Comparison of ENCODE assay signal across 14 cellular contexts in genomic region chr13:66805657-66806056, GRCh38.
A peak's percentile ranks its signal among the peaks of the same experiment; 100 is the strongest.
DNase-seq lines count a peak whose midpoint lies in the region; TF ChIP-seq lines count a peak whose summit lies in the region.
"Had no signal": no experiment of that assay in that cellular context is flagged by ENCODE, and none has a peak within 500 bp of the region (broad histone marks: within the 10 kb centered on the region; RNA-seq: fewer than 3 reads in every experiment).

No MANE protein-coding gene starts in this region.

- H3K4me3 ChIP-seq in osteoblast (ENCODE audit: insufficient read depth, low read length) (no peak overlapping the region), BE2C (ENCODE audit: low read depth, low read length) (no peak overlapping the region)
- H3K4me3 ChIP-seq: BLaER1, GM23338, smooth muscle cell had no signal

- DNase-seq in H4 (ENCODE audit: low spot score) (peak; percentile 7), NCI-H2029 treated with DMSO at 0.1 percent for 48 hours (lab: John Stamatoyannopoulos, UW) (peak; percentile 21), cerebellar cortex (ENCODE audit: low spot score) (peak; percentile 24), medulla oblongata (ENCODE audit: extremely low spot score) (peak; percentile 28), osteoblast (ENCODE audit: insufficient read length, low spot score, missing footprints) (no peak), BE2C (no peak), 8988T (no peak)
- no peak for DNase-seq in activated effector memory CD4-positive, alpha-beta T cell treated with Interleukin-2 at 50 U/mL for 16 hours
- DNase-seq: DMS79; stimulated activated naive CD4-positive, alpha-beta T cell treated with Interleukin-2 at 50 U/mL for 16 hours; WERI-Rb-1 had no signal

- H3K9me3 ChIP-seq in osteoblast (ENCODE audit: low read depth, low read length) (no peaks in the 10 kb centered on the region), BE2C (no peaks in the 10 kb centered on the region)
- H3K9me3 ChIP-seq: BLaER1 had no signal

- no peaks in the 10 kb centered on the region for H3K79me2 ChIP-seq in osteoblast (ENCODE audit: insufficient read depth, low read length)

- TF ChIP-seq CTCF in osteoblast (IDR thresholded peaks at IDR 0.05; ENCODE audit: extremely low read depth, low read depth, low read length) (no peak), BE2C (IDR thresholded peaks at IDR 0.05; ENCODE audit: low read depth, low read length) (no peak)

- H3K36me3 ChIP-seq in osteoblast (ENCODE audit: insufficient read depth, low read length) (no peaks in the 10 kb centered on the region), BE2C (no peaks in the 10 kb centered on the region)
- H3K36me3 ChIP-seq: BLaER1, WERI-Rb-1 had no signal

- H3K4me1 ChIP-seq in osteoblast (ENCODE audit: insufficient read depth, low read length) (no peaks in the 10 kb centered on the region), BE2C (peaks cover 9% of the 10 kb centered on the region)
- H3K4me1 ChIP-seq: BLaER1 had no signal

- no peak overlapping the region for H2AFZ ChIP-seq in osteoblast (ENCODE audit: low read length)
- H2AFZ ChIP-seq: GM23338 had no signal

- H3K4me2 ChIP-seq in osteoblast (ENCODE audit: insufficient read depth, low read length), result no peak overlapping the region
- H3K4me2 ChIP-seq: BLaER1, GM23338, smooth muscle cell had no signal

- H3K27ac ChIP-seq in osteoblast (ENCODE audit: low read depth, low read length), result no peak overlapping the region
- H3K27ac ChIP-seq: BLaER1, WERI-Rb-1 had no signal

- H4K20me1 ChIP-seq in osteoblast (ENCODE audit: insufficient read depth, low read length), result no peaks in the 10 kb centered on the region
- H4K20me1 ChIP-seq: BLaER1 had no signal

- H3K27me3 ChIP-seq in osteoblast (ENCODE audit: insufficient read depth, low read length) (no peaks in the 10 kb centered on the region), BE2C (no peaks in the 10 kb centered on the region)
- H3K27me3 ChIP-seq: BLaER1 had no signal

Comparison
In these comparisons a context has a peak if more than half of its experiments do, and no peak if none do; other contexts are left out.
1. DNase-seq: peak in H4 (single experiment), NCI-H2029 treated with DMSO at 0.1 percent for 48 hours (single experiment), cerebellar cortex (single experiment) and medulla oblongata (single experiment); none in osteoblast (single experiment), BE2C (single experiment), 8988T (single experiment) and activated effector memory CD4-positive, alpha-beta T cell treated with Interleukin-2 at 50 U/mL for 16 hours (single experiment).